Comparison of ENCODE assay signal across 8 cellular contexts in genomic region chr17:50051082-50051576, GRCh38. TPM values are rescaled to one million over a fixed set of nuclear protein-coding genes. Genes with fewer than 3 reads are reported as not detected.
DNase-seq lines count a peak whose midpoint lies in the region; ATAC-seq and TF ChIP-seq lines count a peak whose summit lies in the region.

No MANE protein-coding gene starts in this region.

- H3K27me3 Mint-ChIP-seq in WTC11 (ENCODE audit: low read depth) (peaks cover 10% of the 10 kb centered on the region), endodermal cell (ENCODE audit: insufficient read depth) (peaks cover 7% of the 10 kb centered on the region)

- DNase-seq in NCI-H345 (lab: John Stamatoyannopoulos, UW) (peak; percentile 8), NCI-H345 treated with DMSO at 0.1 percent for 48 hours (lab: John Stamatoyannopoulos, UW; ENCODE audit: unreplicated experiment) (no peak), WTC11 (ENCODE audit: low spot score) (no peak), endodermal cell (peak; percentile 92), HAP-1 (ENCODE audit: low spot score in 2 of 2) (no peak), cardiac septum (ENCODE audit: low spot score) (no peak), mucosa of gallbladder (ENCODE audit: low spot score) (no peak)
- peak; percentile 63 for DNase-seq in stimulated activated CD4-positive, alpha-beta T cell treated with anti-CD3 and anti-CD28 coated beads, Interleukin-4, amount 100 ng/mL, for 1 hour

- WGBS in endodermal cell (ENCODE audit: insufficient coverage in 1 of 2, insufficient read length in 1 of 2), 2 experiments: 58 to 89% methylated on average over 1 to 4 of the region's 4 CpGs

- H3K9ac ChIP-seq in endodermal cell (ENCODE audit: extremely low read depth, low read length, poor library complexity, severe bottlenecking): no peak overlapping the region

- H3K4me1 Mint-ChIP-seq in WTC11 (peaks cover 56% of the 10 kb centered on the region), endodermal cell (peaks cover 48% of the 10 kb centered on the region)

- no peaks in the 10 kb centered on the region for H3K36me3 ChIP-seq in endodermal cell (ENCODE audit: control insufficient read depth, insufficient read depth, low read length)
- H3K36me3 ChIP-seq in HAP-1 (replicated peaks): no peaks in the 10 kb centered on the region

- H3K27ac Mint-ChIP-seq in WTC11 (peak overlapping the region; percentile 74), endodermal cell (peak overlapping the region; percentile 61)

- ATAC-seq in WTC11: no peak

- TF ChIP-seq CTCF in WTC11 (IDR thresholded peaks at IDR 0.05): no peak
- no peak for TF ChIP-seq CTCF in endodermal cell (conservative IDR thresholded peaks at IDR 0.05)

- H3K9me3 Mint-ChIP-seq in WTC11 (no peaks in the 10 kb centered on the region), endodermal cell (no peaks in the 10 kb centered on the region)

- POLR2A ChIA-PET in WTC11 (lab: Charles Lee): no interaction called here

- H3K4me1 ChIP-seq in endodermal cell (ENCODE audit: control insufficient read depth, insufficient read depth, low read length) (peaks cover 16% of the 10 kb centered on the region), HAP-1 (no peaks in the 10 kb centered on the region)

- CTCF ChIA-PET in WTC11 (lab: Charles Lee): interaction anchor here (0.5 kb wide), 1 partner anchor 133 kb away, joined by 4 read pairs; no protein-coding TSS in a partner anchor

- in situ Hi-C loops in HAP-1 (cut with MboI; ENCODE audit: low sequenced_read_pairs): no loop called here

- intact Hi-C loops in cardiac septum (cut with DNase I): no loop called here

- H3K27ac ChIP-seq in endodermal cell (ENCODE audit: low read depth, low read length): no peak overlapping the region

- H3K4me3 ChIP-seq in endodermal cell (ENCODE audit: low read length): no peak overlapping the region
- H3K4me3 ChIP-seq in HAP-1: no peak overlapping the region

- no peaks in the 10 kb centered on the region for H3K9me3 ChIP-seq in endodermal cell (ENCODE audit: control insufficient read depth, low read length)
- no peaks in the 10 kb centered on the region for H3K9me3 ChIP-seq in HAP-1

- no peaks in the 10 kb centered on the region for H3K36me3 Mint-ChIP-seq in WTC11
- no peaks in the 10 kb centered on the region for H3K36me3 Mint-ChIP-seq in endodermal cell (ENCODE audit: low read depth)

- H3K4me3 Mint-ChIP-seq in WTC11 (no peak overlapping the region), endodermal cell (no peak overlapping the region)

- H3K27me3 ChIP-seq in endodermal cell (ENCODE audit: control insufficient read depth, insufficient read depth, low read length, poor library complexity, severe bottlenecking) (no peaks in the 10 kb centered on the region), HAP-1 (ENCODE audit: low read depth) (no peaks in the 10 kb centered on the region)

TF ChIP-seq in WTC11, 78 proteins besides CTCF, POLR2A, EP300 and RAD21:
- TF ChIP-seq SMAD3 (CRISPR knock-in tag; IDR thresholded peaks at IDR 0.05; ENCODE audit: borderline replicate concordance) (0 out of 2 replicates have a peak, but pooled peaks have one; percentile 26), MXD4 (CRISPR knock-in tag; IDR thresholded peaks at IDR 0.05; ENCODE audit: borderline replicate concordance) (no peak), AR (CRISPR knock-in tag; IDR thresholded peaks at IDR 0.05) (no peak), FOXK1 (CRISPR knock-in tag; IDR thresholded peaks at IDR 0.05) (no peak)
- TF ChIP-seq, protein P1, sequence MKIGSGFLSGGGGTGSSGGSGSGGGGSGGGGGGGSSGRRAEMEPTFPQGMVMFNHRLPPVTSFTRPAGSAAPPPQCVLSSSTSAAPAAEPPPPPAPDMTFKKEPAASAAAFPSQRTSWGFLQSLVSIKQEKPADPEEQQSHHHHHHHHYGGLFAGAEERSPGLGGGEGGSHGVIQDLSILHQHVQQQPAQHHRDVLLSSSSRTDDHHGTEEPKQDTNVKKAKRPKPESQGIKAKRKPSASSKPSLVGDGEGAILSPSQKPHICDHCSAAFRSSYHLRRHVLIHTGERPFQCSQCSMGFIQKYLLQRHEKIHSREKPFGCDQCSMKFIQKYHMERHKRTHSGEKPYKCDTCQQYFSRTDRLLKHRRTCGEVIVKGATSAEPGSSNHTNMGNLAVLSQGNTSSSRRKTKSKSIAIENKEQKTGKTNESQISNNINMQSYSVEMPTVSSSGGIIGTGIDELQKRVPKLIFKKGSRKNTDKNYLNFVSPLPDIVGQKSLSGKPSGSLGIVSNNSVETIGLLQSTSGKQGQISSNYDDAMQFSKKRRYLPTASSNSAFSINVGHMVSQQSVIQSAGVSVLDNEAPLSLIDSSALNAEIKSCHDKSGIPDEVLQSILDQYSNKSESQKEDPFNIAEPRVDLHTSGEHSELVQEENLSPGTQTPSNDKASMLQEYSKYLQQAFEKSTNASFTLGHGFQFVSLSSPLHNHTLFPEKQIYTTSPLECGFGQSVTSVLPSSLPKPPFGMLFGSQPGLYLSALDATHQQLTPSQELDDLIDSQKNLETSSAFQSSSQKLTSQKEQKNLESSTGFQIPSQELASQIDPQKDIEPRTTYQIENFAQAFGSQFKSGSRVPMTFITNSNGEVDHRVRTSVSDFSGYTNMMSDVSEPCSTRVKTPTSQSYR (CRISPR knock-in tag; IDR thresholded peaks at IDR 0.05): 0 out of 2 replicates have a peak, but pooled peaks have one; percentile 28
TF ChIP-seq in WTC11: peak in this region for 2.

RNA-seq across cellular contexts. Expression of gene ITGA3, which starts 4.8 kb away (rescaled TPM):
- 35.3 to 44.2 TPM (median 35.5 TPM) in 3 replicates for total RNA-seq in WTC11 (2021)
- 10 to 100 TPM; 16.6 to 21.7 TPM for total RNA-seq in endodermal cell
- 12.1 TPM for polyA plus RNA-seq in endodermal cell (2013, experiment 1 of 2)
- 14.6 TPM for polyA plus RNA-seq in endodermal cell (2013, experiment 2 of 2)
- total RNA-seq in cardiac septum: 57.8 TPM
- 134 TPM for total RNA-seq in mucosa of gallbladder

RNA-seq across cellular contexts. Expression of gene PDK2, which starts 44.0 kb away (rescaled TPM):
- 16.6 to 21.3 TPM (median 19.8 TPM) in 3 replicates for total RNA-seq in WTC11 (2021)
- 10 to 100 TPM; 23.0 to 24.2 TPM for total RNA-seq in endodermal cell
- 24.0 TPM for polyA plus RNA-seq in endodermal cell (2013, experiment 1 of 2)
- 20.7 TPM for polyA plus RNA-seq in endodermal cell (2013, experiment 2 of 2)
- 131 TPM for total RNA-seq in cardiac septum
- 64.7 TPM for total RNA-seq in mucosa of gallbladder

RNA-seq across cellular contexts. Expression of gene DLX3, which starts 56.1 kb away (rescaled TPM):
- total RNA-seq in WTC11 (2021) (0.44 to 0.78 TPM (median 0.74 TPM) in 3 replicates), endodermal cell (1 to 10 TPM in 1 of 2 donors, under 1 TPM in 1; 0.58 to 1.4 TPM), cardiac septum (not detected), mucosa of gallbladder (0.26 TPM)
- 1.2 TPM for polyA plus RNA-seq in endodermal cell (2013, experiment 1 of 2)
- 1.5 TPM for polyA plus RNA-seq in endodermal cell (2013, experiment 2 of 2)

Comparison
In these comparisons a context has a peak if more than half of its experiments do, and no peak if none do; other contexts are left out.
1. DNase-seq: peak in NCI-H345 (single experiment), endodermal cell (single experiment) and stimulated activated CD4-positive, alpha-beta T cell treated with anti-CD3 and anti-CD28 coated beads, Interleukin-4, amount 100 ng/mL, for 1 hour (single experiment); none in NCI-H345 treated with DMSO at 0.1 percent for 48 hours (single experiment), WTC11 (single experiment), HAP-1 (0 of 2), cardiac septum (single experiment) and mucosa of gallbladder (single experiment).